In the genomic region with DNA sequence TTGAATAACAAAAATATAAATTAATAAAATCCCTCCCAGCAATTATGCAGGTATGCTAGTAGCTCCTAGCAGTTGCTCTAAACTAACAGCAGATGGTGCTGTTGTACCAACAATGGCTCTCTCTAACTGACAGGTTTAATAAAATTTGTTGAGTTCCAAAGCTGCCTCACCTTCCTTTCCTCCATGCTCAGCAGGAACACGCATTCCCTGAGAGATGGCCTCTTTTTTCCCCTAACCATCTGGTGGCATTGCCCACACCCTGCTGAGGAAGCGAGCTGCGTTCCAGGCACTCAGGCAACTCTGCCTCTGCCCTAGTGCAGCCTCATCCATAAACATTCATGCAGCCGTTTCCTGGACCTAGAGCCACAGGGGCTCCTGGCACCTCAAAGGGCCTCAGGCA, we compare ENCODE assay signal across 8 cellular contexts.
A peak's percentile ranks its signal among the peaks of the same experiment; 100 is the strongest.
DNase-seq lines count a peak whose midpoint lies in the region; ATAC-seq, FAIRE-seq and TF ChIP-seq lines count a peak whose summit lies in the region.

No MANE protein-coding gene starts in this region.

- peak; percentile 71 for FAIRE-seq in GM19239 (lab: Jason Lieb, UNC)

- peak; percentile 93 for TF ChIP-seq CTCF in Calu3 (IDR thresholded peaks at IDR 0.05; ENCODE audit: unreplicated experiment)
- TF ChIP-seq CTCF in LNCaP clone FGC (IDR thresholded peaks at IDR 0.05; ENCODE audit: control insufficient read depth, extremely low read depth, insufficient read depth): peak; percentile 90
- peak; percentile 92 for TF ChIP-seq CTCF in lower lobe of right lung (IDR thresholded peaks at IDR 0.05)
- TF ChIP-seq CTCF in vagina (IDR thresholded peaks at IDR 0.05): peak; percentile 89 to 98 (median 92)

- DNase-seq in Calu3 (peak; percentile 39), GM19239 (ENCODE audit: insufficient read length, low spot score) (peak; percentile 63), LNCaP clone FGC (ENCODE audit: low read depth) (peak; percentile 43), SIG-M5 treated with dmso at 0.1 percent for 504 hours (lab: John Stamatoyannopoulos, UW; ENCODE audit: unreplicated experiment) (peak; percentile 69), ecto neural progenitor cell (ENCODE audit: low spot score) (peak; percentile 55), lower lobe of right lung (no peak), vagina (ENCODE audit: extremely low spot score in 2 of 2) (no peak)
- no peak for DNase-seq in activated CD4-positive, alpha-beta T cell treated with anti-CD3 and anti-CD28 coated beads for 1 hour

- H3K27ac ChIP-seq in lower lobe of right lung: peak overlapping the region; percentile 9
- peak overlapping the region; percentile 15 for H3K27ac ChIP-seq in vagina

- H3K36me3 ChIP-seq in lower lobe of right lung (peaks cover 5% of the 10 kb centered on the region), vagina (no peaks in the 10 kb centered on the region)

- H3K4me3 Mint-ChIP-seq in Calu3 (ENCODE audit: low read depth, unreplicated experiment): no peak overlapping the region

- H3K9me3 Mint-ChIP-seq in Calu3 (ENCODE audit: low read depth, unreplicated experiment): peaks cover 2% of the 10 kb centered on the region

- peak; percentile 68 to 84 for ATAC-seq in lower lobe of right lung

- no peaks in the 10 kb centered on the region for H3K36me3 Mint-ChIP-seq in Calu3 (ENCODE audit: insufficient read depth, unreplicated experiment)

- H3K27me3 Mint-ChIP-seq in Calu3 (ENCODE audit: unreplicated experiment): no peaks in the 10 kb centered on the region

- H3K9me3 ChIP-seq in lower lobe of right lung: no peaks in the 10 kb centered on the region
- H3K9me3 ChIP-seq in vagina: no peaks in the 10 kb centered on the region

- peaks cover 14% of the 10 kb centered on the region for H3K4me1 Mint-ChIP-seq in Calu3 (ENCODE audit: low read depth, unreplicated experiment)

- TF ChIP-seq POLR2A in vagina (IDR thresholded peaks at IDR 0.05): no peak

- H3K4me1 ChIP-seq in lower lobe of right lung (peaks cover 10% of the 10 kb centered on the region), vagina (peaks cover 17% of the 10 kb centered on the region)

- CTCF ChIA-PET in Calu3 (lab: Charles Lee): interaction anchor here (0.5 to 2.4 kb wide), 18 partner anchors 13 to 439 kb away, joined by 3 to 62 read pairs (median 4); partner anchors contain the start of gene KLHL3

- intact Hi-C loops in Calu3 (cut with micrococcal nuclease; ENCODE audit: unreplicated experiment): loop anchor here (1.0 to 10.0 kb wide), 5 partner anchors 31 to 505 kb away; partner anchors contain the start of gene NME5
- intact Hi-C loops in lower lobe of right lung (cut with DNase I): no loop called here
- intact Hi-C loops in vagina (cut with DNase I): loop anchor here (5.0 kb wide), 1 partner anchor 118 kb away; no protein-coding TSS in a partner anchor

- H3K27me3 ChIP-seq in lower lobe of right lung (ENCODE audit: low read depth): no peaks in the 10 kb centered on the region
- H3K27me3 ChIP-seq in vagina: no peaks in the 10 kb centered on the region

- H3K27ac Mint-ChIP-seq in Calu3 (ENCODE audit: unreplicated experiment): no peak overlapping the region

- no peak overlapping the region for H3K4me3 ChIP-seq in LNCaP clone FGC (ENCODE audit: low read depth, low read length)
- no peak overlapping the region for H3K4me3 ChIP-seq in lower lobe of right lung
- H3K4me3 ChIP-seq in vagina: no peak overlapping the region

- no TSS peak for BruUV-seq in Calu3 (replicated peaks; lab: Mats Ljungman, UMichigan)

Comparison
In these comparisons a context has a peak if more than half of its experiments do, and no peak if none do; other contexts are left out.
1. DNase-seq: peak in Calu3 (single experiment), GM19239 (single experiment), LNCaP clone FGC (single experiment), SIG-M5 treated with dmso at 0.1 percent for 504 hours (single experiment) and ecto neural progenitor cell (single experiment); none in lower lobe of right lung (single experiment), vagina (0 of 2) and activated CD4-positive, alpha-beta T cell treated with anti-CD3 and anti-CD28 coated beads for 1 hour (single experiment).
2. Peak in every context shown above with its lines, with median percentiles within 50 percentile points of each other: CTCF ChIP-seq.